8 cellular contexts compared by ENCODE assay signal in the genomic region with DNA sequence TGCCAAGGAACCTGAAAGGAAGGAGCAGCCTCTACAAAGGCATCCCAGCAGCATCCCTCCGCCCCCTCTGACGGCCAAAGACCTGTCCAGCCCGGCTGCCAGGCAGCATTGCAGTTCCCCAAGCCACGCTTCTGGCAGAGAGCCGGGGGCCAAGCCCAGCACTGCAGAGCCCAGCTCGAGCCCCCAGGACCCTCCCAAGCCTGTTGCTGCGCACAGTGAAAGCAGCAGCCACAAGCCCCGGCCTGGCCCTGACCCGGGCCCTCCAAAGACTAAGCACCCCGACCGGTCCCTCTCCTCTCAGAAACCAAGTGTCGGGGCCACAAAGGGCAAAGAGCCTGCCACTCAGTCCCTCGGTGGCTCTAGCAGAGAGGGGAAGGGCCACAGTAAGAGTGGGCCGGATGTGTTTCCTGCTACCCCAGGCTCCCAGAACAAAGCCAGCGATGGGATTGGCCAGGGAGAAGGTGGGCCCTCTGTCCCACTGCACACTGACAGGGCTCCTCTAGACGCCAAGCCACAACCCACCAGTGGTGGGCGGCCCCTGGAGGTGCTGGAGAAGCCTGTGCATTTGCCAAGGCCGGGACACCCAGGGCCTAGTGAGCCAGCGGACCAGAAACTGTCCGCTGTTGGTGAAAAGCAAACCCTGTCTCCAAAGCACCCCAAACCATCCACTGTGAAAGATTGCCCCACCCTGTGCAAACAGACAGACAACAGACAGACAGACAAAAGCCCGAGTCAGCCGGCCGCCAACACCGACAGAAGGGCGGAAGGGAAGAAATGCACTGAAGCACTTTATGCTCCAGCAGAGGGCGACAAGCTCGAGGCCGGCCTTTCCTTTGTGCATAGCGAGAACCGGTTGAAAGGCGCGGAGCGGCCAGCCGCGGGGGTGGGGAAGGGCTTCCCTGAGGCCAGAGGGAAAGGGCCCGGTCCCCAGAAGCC. TPM values are rescaled to one million over a fixed set of nuclear protein-coding genes. Genes with fewer than 3 reads are reported as not detected.
A peak's percentile ranks its signal among the peaks of the same experiment; 100 is the strongest.
DNase-seq lines count a peak whose midpoint lies in the region; ATAC-seq, FAIRE-seq and TF ChIP-seq lines count a peak whose summit lies in the region.

No MANE protein-coding gene starts in this region.

- DNase-seq in GM12892 (ENCODE audit: insufficient read length) (peak; percentile 75), Panc1 (ENCODE audit: low read depth, low spot score) (no peak), head of caudate nucleus (peak; percentile 70 to 91 (median 83)), ovary (peak; percentile 71 to 82 (median 77)), NCI-H1105 treated with DMSO at 0.1 percent for 48 hours (lab: John Stamatoyannopoulos, UW) (no peak)
- peak; percentile 93 for DNase-seq in activated naive CD4-positive, alpha-beta T cell treated with anti-CD3 and anti-CD28 coated beads, Interleukin-2, amount 10 ng/mL, durations not matched to agents 7 days and 5 days

- intact Hi-C loops in Panc1 (cut with micrococcal nuclease; ENCODE audit: unreplicated experiment) = no loop called here
- intact Hi-C loops in head of caudate nucleus (cut with DNase I) = loop anchor here (5.0 kb wide), 1 partner anchor 42 kb away; no protein-coding TSS in a partner anchor
- intact Hi-C loops in ovary (cut with DNase I) = loop anchor here in 2 of 4 donors (5.0 to 10.0 kb wide), 2 partner anchors 42 to 49 kb away; no protein-coding TSS in a partner anchor

- no peaks in the 10 kb centered on the region for H3K9me3 Mint-ChIP-seq in activated naive CD4-positive, alpha-beta T cell treated with anti-CD3 and anti-CD28 coated beads, Interleukin-2, amount 10 ng/mL, durations not matched to agents 7 days and 5 days

- H3K27ac ChIP-seq in Panc1 (ENCODE audit: low read length) (no peak overlapping the region), ovary (peak overlapping the region in 1 of 2 donors; percentile 26), temporal lobe (ENCODE audit: low read depth, low read length) (peak overlapping the region; percentile 77)

- H3K27me3 ChIP-seq in Panc1 (ENCODE audit: control insufficient read depth, insufficient read depth, low read length) = no peaks in the 10 kb centered on the region
- no peaks in the 10 kb centered on the region for H3K27me3 ChIP-seq in ovary

- H3K9me3 ChIP-seq in Panc1 (ENCODE audit: control insufficient read depth, insufficient read depth, low read depth, low read length) (no peaks in the 10 kb centered on the region), ovary (no peaks in the 10 kb centered on the region)

- 50 to 62% (median 55%) methylated on average over 34 to 36 of the region's 36 CpGs for WGBS in ovary, 3 donors

- FAIRE-seq in GM12892 (lab: Jason Lieb, UNC) = peak; percentile 97

- CTCF ChIA-PET in Panc1 (lab: Charles Lee) = interaction anchor here (0.6 to 0.9 kb wide), 4 partner anchors 10 to 172 kb away, joined by 3 to 5 read pairs (median 4); no protein-coding TSS in a partner anchor
- CTCF ChIA-PET in activated naive CD4-positive, alpha-beta T cell treated with anti-CD3 and anti-CD28 coated beads, Interleukin-2, amount 10 ng/mL, durations not matched to agents 7 days and 5 days (lab: Charles Lee) = interaction anchor here (0.6 to 11.6 kb wide), 7 partner anchors 10 to 80 kb away, joined by 3 to 161 read pairs (median 5); no protein-coding TSS in a partner anchor

- peaks cover 68% of the 10 kb centered on the region for H3K4me1 Mint-ChIP-seq in activated naive CD4-positive, alpha-beta T cell treated with anti-CD3 and anti-CD28 coated beads, Interleukin-2, amount 10 ng/mL, durations not matched to agents 7 days and 5 days

- TF ChIP-seq CTCF in Panc1 (IDR thresholded peaks at IDR 0.05) (peak; percentile 77), ovary (IDR thresholded peaks at IDR 0.05) (peak; percentile 49 to 66 (median 59))

- peak overlapping the region; percentile 95 for H3K27ac Mint-ChIP-seq in activated naive CD4-positive, alpha-beta T cell treated with anti-CD3 and anti-CD28 coated beads, Interleukin-2, amount 10 ng/mL, durations not matched to agents 7 days and 5 days

- in situ Hi-C loops in Panc1 (cut with HindIII; ENCODE audit: low pct_unique_long_range_greater_than_20kb, low sequenced_read_pairs) = no loop called here

- no peak overlapping the region for H3K4me3 ChIP-seq in Panc1 (ENCODE audit: low read depth in 2 of 2, low read length in 2 of 2)
- peak overlapping the region; percentile 15 for H3K4me3 ChIP-seq in ovary

- no peak for TF ChIP-seq EP300 in ovary (IDR thresholded peaks at IDR 0.05)

- H3K4me1 ChIP-seq in Panc1 (ENCODE audit: control insufficient read depth, insufficient read depth, low read length) = no peaks in the 10 kb centered on the region
- H3K4me1 ChIP-seq in ovary (ENCODE audit: insufficient read depth) = no peaks in the 10 kb centered on the region

- H3K36me3 ChIP-seq in Panc1 (ENCODE audit: control insufficient read depth, insufficient read depth, low read length) = no peaks in the 10 kb centered on the region
- H3K36me3 ChIP-seq in ovary = no peaks in the 10 kb centered on the region

- no peak for TF ChIP-seq POLR2A in GM12892 (IDR thresholded peaks at IDR 0.05; ENCODE audit: low read depth, low read length)
- no peak for TF ChIP-seq POLR2A in ovary (IDR thresholded peaks at IDR 0.05)

- no peaks in the 10 kb centered on the region for H3K27me3 Mint-ChIP-seq in activated naive CD4-positive, alpha-beta T cell treated with anti-CD3 and anti-CD28 coated beads, Interleukin-2, amount 10 ng/mL, durations not matched to agents 7 days and 5 days

- BruUV-seq in Panc1 (replicated peaks; lab: Mats Ljungman, UMichigan) = no TSS peak

- H3K36me3 Mint-ChIP-seq in activated naive CD4-positive, alpha-beta T cell treated with anti-CD3 and anti-CD28 coated beads, Interleukin-2, amount 10 ng/mL, durations not matched to agents 7 days and 5 days = peaks cover 61% of the 10 kb centered on the region

- peak overlapping the region; percentile 82 for H3K4me3 Mint-ChIP-seq in activated naive CD4-positive, alpha-beta T cell treated with anti-CD3 and anti-CD28 coated beads, Interleukin-2, amount 10 ng/mL, durations not matched to agents 7 days and 5 days

- ATAC-seq in HG02884 (IDR thresholded peaks at IDR 0.05; ENCODE audit: unreplicated experiment) (peak; percentile 94), Panc1 (peak; percentile 76)

- POLR2A ChIA-PET in Panc1 (lab: Charles Lee) = no interaction called here

RNA-seq across cellular contexts. Expression of a gene that starts 30.8 kb away (rescaled TPM):
- 2.0 TPM for polyA plus RNA-seq in GM12892 (2012; ENCODE audit: missing spikeins)
- total RNA-seq in Panc1 (2021; ENCODE audit: unreplicated experiment) (not detected), ovary (1 to 10 TPM in 1 of 7 donors, under 1 TPM in 6; 0.15 to 1.0 (median 0.30) TPM), temporal lobe (0.25 TPM)
- not detected for polyA plus RNA-seq in Panc1 (2012; ENCODE audit: insufficient read length)
- 1 to 10 TPM in 1 of 2 donors, under 1 TPM in 1; 0.17 to 2.9 TPM for polyA plus RNA-seq in ovary

Comparison
In these comparisons a context has a peak if more than half of its experiments do, and no peak if none do; other contexts are left out.
1. DNase-seq: peak in GM12892 (single experiment), activated naive CD4-positive, alpha-beta T cell treated with anti-CD3 and anti-CD28 coated beads, Interleukin-2, amount 10 ng/mL, durations not matched to agents 7 days and 5 days (single experiment), head of caudate nucleus (42 of 42) and ovary (5 of 5); none in Panc1 (single experiment) and NCI-H1105 treated with DMSO at 0.1 percent for 48 hours (single experiment).